8 cellular contexts compared by ENCODE assay signal in the genomic region with DNA sequence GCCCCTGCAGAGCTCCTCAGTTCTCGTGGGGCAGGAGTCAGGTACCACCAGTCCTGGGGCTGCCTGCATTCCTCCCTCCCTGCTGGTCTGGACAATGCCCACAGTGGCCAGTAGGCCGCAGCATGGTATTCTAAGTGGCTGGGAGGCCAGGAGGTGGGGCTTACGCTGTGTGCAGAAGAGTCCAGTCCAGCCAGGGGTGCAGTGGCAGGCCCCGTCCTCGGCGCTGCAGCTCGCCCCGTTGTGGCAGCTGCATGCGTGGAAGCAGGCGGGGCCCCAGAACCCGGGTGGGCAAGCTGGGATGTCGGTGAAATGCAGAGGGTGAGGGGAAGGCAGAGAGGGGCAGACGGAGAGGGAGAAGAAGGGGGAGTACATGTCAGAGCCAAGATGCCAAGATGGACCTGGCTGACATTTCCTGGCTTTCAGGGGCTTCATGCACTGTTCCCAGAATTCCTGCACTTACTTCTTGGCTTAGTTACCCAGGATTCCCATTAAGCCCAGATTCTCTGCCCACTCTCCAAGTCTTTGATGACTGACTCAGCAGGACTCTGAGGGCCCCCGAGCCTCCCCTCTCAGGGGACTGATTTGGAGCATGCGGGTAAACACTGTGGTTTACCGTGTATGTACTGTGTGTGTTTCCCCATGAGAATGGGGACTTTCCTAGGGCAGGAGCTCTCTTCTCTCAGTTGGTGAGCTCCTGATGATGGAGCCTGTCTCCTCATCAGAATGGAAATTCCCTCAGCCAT. TPM values are rescaled to one million over a fixed set of nuclear protein-coding genes. Genes with fewer than 3 reads are reported as not detected.
DNase-seq lines count a peak whose midpoint lies in the region; ATAC-seq and TF ChIP-seq lines count a peak whose summit lies in the region.

No MANE protein-coding gene starts in this region.

- peak; percentile 62 to 83 for TF ChIP-seq RAD21 in liver (IDR thresholded peaks at IDR 0.05)

- H3K27me3 ChIP-seq in RWPE2 (ENCODE audit: insufficient read depth, poor library complexity, severe bottlenecking) (no peaks in the 10 kb centered on the region), liver (ENCODE audit: control insufficient read depth in 4 of 4, insufficient read depth in 4 of 4, low read length in 3 of 4) (no peaks in the 10 kb centered on the region)

- 58% methylated on average over 16 of the region's 16 CpGs for WGBS in liver

- no peak overlapping the region for H3K4me3 ChIP-seq in RWPE2 (ENCODE audit: severe bottlenecking)
- H3K4me3 ChIP-seq in liver (ENCODE audit: low read depth in 1 of 3, low read length in 3 of 3) = no peak overlapping the region

- ATAC-seq in GM18867 (IDR thresholded peaks at IDR 0.05; ENCODE audit: unreplicated experiment) (peak; percentile 47), HG03045 (IDR thresholded peaks at IDR 0.05; ENCODE audit: unreplicated experiment) (peak; percentile 79), RWPE2 (ENCODE audit: low read depth) (peak; percentile 82)

- DNase-seq in COR-L47 (lab: John Stamatoyannopoulos, UW) (peak; percentile 74), RWPE2 (ENCODE audit: low spot score) (peak; percentile 70), cerebellum (ENCODE audit: low spot score) (peak; percentile 80), NCI-H128 (lab: John Stamatoyannopoulos, UW; ENCODE audit: unreplicated experiment) (no peak)
- DNase-seq in stimulated activated CD8-positive, alpha-beta memory T cell treated with anti-CD3 and anti-CD28 coated beads, Interleukin-2, amount 100 ng/mL, for 48 hours (ENCODE audit: low read depth in 2 of 2) = peak; percentile 17 to 28

- TF ChIP-seq CTCF in RWPE2 (IDR thresholded peaks at IDR 0.05; ENCODE audit: poor library complexity, severe bottlenecking) (peak; percentile 73), liver (IDR thresholded peaks at IDR 0.05; ENCODE audit: low read depth, low read length, missing input control) (peak; percentile 45)

- no peak overlapping the region for H3K27ac ChIP-seq in RWPE2 (ENCODE audit: poor library complexity, severe bottlenecking)
- no peak overlapping the region for H3K27ac ChIP-seq in liver (ENCODE audit: low read depth in 1 of 2, low read length in 2 of 2)

- H3K36me3 ChIP-seq in RWPE2 (ENCODE audit: low read depth) = no peaks in the 10 kb centered on the region
- H3K36me3 ChIP-seq in liver (ENCODE audit: control insufficient read depth in 4 of 4, insufficient read depth in 3 of 4, low read depth in 1 of 4, low read length in 3 of 4) = no peaks in the 10 kb centered on the region

- no peaks in the 10 kb centered on the region for H3K4me1 ChIP-seq in RWPE2 (ENCODE audit: insufficient read depth, poor library complexity, severe bottlenecking)
- no peaks in the 10 kb centered on the region for H3K4me1 ChIP-seq in liver (ENCODE audit: control insufficient read depth in 4 of 4, insufficient read depth in 4 of 4, low read length in 3 of 4)

- H3K9ac ChIP-seq in liver (ENCODE audit: low read depth in 1 of 2, low read length in 2 of 2) = no peak overlapping the region

- H3K9me3 ChIP-seq in RWPE2 (ENCODE audit: severe bottlenecking) (no peaks in the 10 kb centered on the region), liver (ENCODE audit: control insufficient read depth in 4 of 4, low read length in 3 of 4) (no peaks in the 10 kb centered on the region)

TF ChIP-seq in liver, 16 proteins besides CTCF, POLR2A, EP300 and RAD21:
- no peak for TF ChIP-seq SP1 (IDR thresholded peaks at IDR 0.05)
- TF ChIP-seq TAF1 (conservative IDR thresholded peaks at IDR 0.05) = no peak
- TF ChIP-seq YY1 (IDR thresholded peaks at IDR 0.05) = no peak
- TF ChIP-seq HNF4G (IDR thresholded peaks at IDR 0.05) = no peak
- no peak for TF ChIP-seq EGR1 (IDR thresholded peaks at IDR 0.05; ENCODE audit: low read depth in 2 of 2)
- peak in 1 of 2 donors; percentile 32 for TF ChIP-seq HNF4A (conservative IDR thresholded peaks at IDR 0.05)
TF ChIP-seq in liver: peak in this region for 1.

RNA-seq across cellular contexts. Expression of a gene that starts 47.5 kb away (rescaled TPM):
- total RNA-seq in cerebellum = 91.4 TPM
- 10 to 100 TPM; 40.6 to 84.8 TPM for total RNA-seq in liver
- polyA plus RNA-seq in liver = 100 to 1,000 TPM in 1 of 2 donors, 10 to 100 TPM in 1; 78.5 to 100 TPM
